11 cellular contexts compared by ENCODE assay signal in genomic region chr10:89553064-89553734, GRCh38. TPM values are rescaled to one million over a fixed set of nuclear protein-coding genes. Genes with fewer than 3 reads are reported as not detected.
DNase-seq lines count a peak whose midpoint lies in the region; ATAC-seq, FAIRE-seq and TF ChIP-seq lines count a peak whose summit lies in the region.
"Had no signal": no experiment of that assay in that cellular context is flagged by ENCODE, and none has a peak within 500 bp of the region (broad histone marks: within the 10 kb centered on the region; RNA-seq: fewer than 3 reads in every experiment).

No MANE protein-coding gene starts in this region.

- no peaks in the 10 kb centered on the region for H3K36me3 Mint-ChIP-seq in HFFc6 (ENCODE audit: low read depth)

- H3K9me2 ChIP-seq in hepatocyte (replicated peaks; ENCODE audit: insufficient read depth): no peaks in the 10 kb centered on the region

- intact Hi-C loops in head of caudate nucleus (cut with DNase I) (no loop called here), colonic mucosa (cut with DNase I) (no loop called here)

- H3K27me3 Mint-ChIP-seq in HFFc6 (ENCODE audit: insufficient read depth): peaks cover 6% of the 10 kb centered on the region

- H3K27ac ChIP-seq in hepatocyte (peak overlapping the region; percentile 79), colonic mucosa (no peak overlapping the region)
- H3K27ac ChIP-seq: gastrocnemius medialis, WERI-Rb-1 had no signal

- H3K4me3 Mint-ChIP-seq in HFFc6: no peak overlapping the region
- H3K4me3 Mint-ChIP-seq: nephron had no signal

- H3K27ac Mint-ChIP-seq in HFFc6: no peak overlapping the region

- no peaks in the 10 kb centered on the region for H3K27me3 ChIP-seq in hepatocyte
- no peaks in the 10 kb centered on the region for H3K27me3 ChIP-seq in colonic mucosa
- H3K27me3 ChIP-seq: gastrocnemius medialis had no signal

- in situ Hi-C loops in astrocyte of the spinal cord (cut with HindIII; ENCODE audit: low sequenced_read_pairs): no loop called here

- no peak overlapping the region for H3K4me2 ChIP-seq in hepatocyte

- H3K9me3 Mint-ChIP-seq in HFFc6: no peaks in the 10 kb centered on the region
- H3K9me3 Mint-ChIP-seq: nephron had no signal

- peaks cover 32% of the 10 kb centered on the region for H3K4me1 Mint-ChIP-seq in HFFc6 (ENCODE audit: low read depth)
- H3K4me1 Mint-ChIP-seq: nephron had no signal

- H3K79me2 ChIP-seq in hepatocyte: no peaks in the 10 kb centered on the region

- H3K9me3 ChIP-seq in hepatocyte (ENCODE audit: low read depth): no peaks in the 10 kb centered on the region
- H3K9me3 ChIP-seq in colonic mucosa: no peaks in the 10 kb centered on the region
- H3K9me3 ChIP-seq: gastrocnemius medialis had no signal

- 77% methylated on average over 5 of the region's 5 CpGs for WGBS in hepatocyte (ENCODE audit: low lambda C conversion rate, missing lambda C conversion rate)

- peak; percentile 75 for FAIRE-seq in urothelium cell line (lab: Jason Lieb, UNC)

- H4K20me1 ChIP-seq in hepatocyte (ENCODE audit: insufficient read depth, poor library complexity, severe bottlenecking): no peaks in the 10 kb centered on the region

- ATAC-seq in HG03108 (IDR thresholded peaks at IDR 0.05; ENCODE audit: unreplicated experiment): no peak

- no peak overlapping the region for H3K4me3 ChIP-seq in astrocyte of the spinal cord (ENCODE audit: low read depth, low read length)
- H3K4me3 ChIP-seq in hepatocyte: no peak overlapping the region
- no peak overlapping the region for H3K4me3 ChIP-seq in colonic mucosa
- H3K4me3 ChIP-seq: gastrocnemius medialis had no signal

- no peak overlapping the region for H3K9ac ChIP-seq in colonic mucosa (ENCODE audit: low read depth in 2 of 2, low read length in 2 of 2)

- no peak overlapping the region for H2AFZ ChIP-seq in hepatocyte

- H3K36me3 ChIP-seq in hepatocyte (replicated peaks; ENCODE audit: insufficient read depth, low read depth): no peaks in the 10 kb centered on the region
- H3K36me3 ChIP-seq in colonic mucosa: no peaks in the 10 kb centered on the region
- H3K36me3 ChIP-seq: gastrocnemius medialis, WERI-Rb-1 had no signal

- H3K4me1 ChIP-seq in hepatocyte (ENCODE audit: insufficient read depth) (peaks cover 11% of the 10 kb centered on the region), colonic mucosa (no peaks in the 10 kb centered on the region)
- H3K4me1 ChIP-seq: gastrocnemius medialis had no signal

- DNase-seq in HFFc6: peak; percentile 93
- peak; percentile 90 for DNase-seq in astrocyte of the spinal cord (ENCODE audit: low read depth, low spot score)
- DNase-seq in hepatocyte (ENCODE audit: low spot score): peak; percentile 56
- peak; percentile 57 for DNase-seq in urothelium cell line (ENCODE audit: low spot score)
- no peak for DNase-seq in head of caudate nucleus
- DNase-seq in colonic mucosa: no peak
- DNase-seq: activated naive CD4-positive, alpha-beta T cell treated with Interleukin-2 at 50 U/mL for 16 hours; gastrocnemius medialis; WERI-Rb-1 had no signal

- TF ChIP-seq CTCF in HFFc6 (IDR thresholded peaks at IDR 0.05): no peak
- no peak for TF ChIP-seq CTCF in astrocyte of the spinal cord (IDR thresholded peaks at IDR 0.05; ENCODE audit: low read depth, low read length)
- no peak for TF ChIP-seq CTCF in hepatocyte (IDR thresholded peaks at IDR 0.05; ENCODE audit: poor library complexity)
- TF ChIP-seq CTCF in colonic mucosa (IDR thresholded peaks at IDR 0.05): no peak

RNA-seq across cellular contexts. Expression of gene SLC16A12, which starts 17.8 kb away (rescaled TPM):
- not detected for total RNA-seq in HFFc6 (2021; fragmentation: NEBNext Ultra II Directional; extraction: Animal tissue kit (Norgen Biotek cat#: 25700))
- total RNA-seq in hepatocyte: 5.7 and 7.7 TPM in 2 replicates
- polyA plus RNA-seq in hepatocyte: 2.4 and 5.9 TPM in 2 replicates
- under 1 TPM; 0.20 to 0.24 TPM for total RNA-seq in colonic mucosa

Comparison
In these comparisons a context has a peak if more than half of its experiments do, and no peak if none do; other contexts are left out.
1. DNase-seq: peak in HFFc6 (single experiment), astrocyte of the spinal cord (single experiment), hepatocyte (single experiment) and urothelium cell line (single experiment); none in head of caudate nucleus (0 of 42) and colonic mucosa (single experiment).